13 cellular contexts compared by ENCODE assay signal in the genomic region with DNA sequence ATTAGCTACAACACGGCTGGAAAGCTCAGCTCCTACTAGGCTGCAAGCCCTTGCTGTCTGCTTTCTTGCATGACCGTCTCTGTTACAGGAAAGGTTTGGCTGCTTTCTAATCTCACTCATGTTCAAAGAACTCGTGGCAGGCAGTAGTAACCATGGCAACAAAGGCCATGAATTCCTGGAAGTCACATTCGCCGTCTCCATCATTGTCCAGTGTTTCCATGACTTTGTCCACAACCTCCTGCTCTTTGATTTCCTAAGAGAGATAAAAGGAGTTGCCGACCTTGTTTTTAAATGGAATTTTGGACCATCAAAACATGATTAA. TPM values are rescaled to one million over a fixed set of nuclear protein-coding genes. Genes with fewer than 3 reads are reported as not detected.
A peak's percentile ranks its signal among the peaks of the same experiment; 100 is the strongest.
DNase-seq lines count a peak whose midpoint lies in the region; ATAC-seq, FAIRE-seq and TF ChIP-seq lines count a peak whose summit lies in the region.
"Had no signal": no experiment of that assay in that cellular context is flagged by ENCODE, and none has a peak within 500 bp of the region (broad histone marks: within the 10 kb centered on the region; RNA-seq: fewer than 3 reads in every experiment).

No MANE protein-coding gene starts in this region.

- H3K9me3 ChIP-seq in GM12878 (replicated peaks; ENCODE audit: control insufficient read depth, insufficient read depth, low read length) (peaks cover 2% of the 10 kb centered on the region; the same call in 2 of the 3 replicates), right atrium auricular region (no peaks in the 10 kb centered on the region), Karpas-422 (ENCODE audit: low read length) (peaks cover 2% of the 10 kb centered on the region; the same call in 1 of the 2 replicates)

- SMC1A ChIA-PET in GM12878 (lab: Charles Lee; ENCODE audit: uncharacterized antibody, unreplicated experiment): interaction anchor here (1.7 kb wide), 1 partner anchor 10 kb away, joined by 4 read pairs; no protein-coding TSS in a partner anchor

- intact Hi-C loops in GM12878 (cut with micrococcal nuclease; ENCODE audit: unreplicated experiment) (no loop called here), sciatic nerve (cut with DNase I) (no loop called here)

- RAD21 ChIA-PET in GM12878 (lab: Charles Lee; ENCODE audit: unreplicated experiment): no interaction called here

- ATAC-seq in GM12878 (no peak), sciatic nerve (peak; percentile 69), HG03520 (IDR thresholded peaks at IDR 0.05; ENCODE audit: unreplicated experiment) (no peak), HG02798 (IDR thresholded peaks at IDR 0.05; ENCODE audit: poor library complexity, unreplicated experiment) (no peak)

- no peak for TF ChIP-seq POLR2A in GM12878 (IDR thresholded peaks at IDR 0.05; ENCODE audit: low read depth, low read length)

- H3K79me2 ChIP-seq in GM12878 (ENCODE audit: control insufficient read depth, insufficient read depth, low read length) (no peaks in the 10 kb centered on the region), Karpas-422 (ENCODE audit: low read length) (no peaks in the 10 kb centered on the region)

- no peak overlapping the region for H3K4me3 Mint-ChIP-seq in activated T-cell treated with anti-CD3 and anti-CD28 coated beads, Interleukin-2, amount 50 U/mL, for 24 hours
- H3K4me3 Mint-ChIP-seq: activated B cell treated with CpG ODN at 0.5 μM for 24 hours had no signal

- H3K9me3 Mint-ChIP-seq in activated T-cell treated with anti-CD3 and anti-CD28 coated beads, Interleukin-2, amount 50 U/mL, for 24 hours: peaks cover 2% of the 10 kb centered on the region

- H3K4me2 ChIP-seq in GM12878 (ENCODE audit: control insufficient read depth, insufficient read depth): no peak overlapping the region
- no peak overlapping the region for H3K4me2 ChIP-seq in Karpas-422 (ENCODE audit: low read depth, low read length, poor library complexity, severe bottlenecking)

- CTCF ChIA-PET in GM12878 (lab: Yijun Ruan, JAX): no interaction called here

- FAIRE-seq in GM12878 (lab: Jason Lieb, UNC): no peak
- FAIRE-seq: colon, GM18507 had no signal

- POLR2A ChIA-PET in GM12878 (lab: Charles Lee): no interaction called here

- no peak overlapping the region for H3K27ac Mint-ChIP-seq in activated T-cell treated with anti-CD3 and anti-CD28 coated beads, Interleukin-2, amount 50 U/mL, for 24 hours
- H3K27ac Mint-ChIP-seq: activated B cell treated with CpG ODN at 0.5 μM for 24 hours had no signal

- H3K36me3 ChIP-seq in GM12878 (ENCODE audit: control insufficient read depth in 2 of 2, insufficient read depth in 2 of 2, low read length in 1 of 2): no peaks in the 10 kb centered on the region
- no peaks in the 10 kb centered on the region for H3K36me3 ChIP-seq in right atrium auricular region
- H3K36me3 ChIP-seq in Karpas-422 (ENCODE audit: insufficient read depth, low read length): no peaks in the 10 kb centered on the region
- H3K36me3 ChIP-seq: stomach had no signal

- DNase-seq in HFF-Myc (ENCODE audit: extremely low read depth, low read depth) (peak; percentile 10), GM12878 (ENCODE audit: low read depth, low spot score) (no peak), right atrium auricular region (ENCODE audit: low spot score) (peak; percentile 78), sciatic nerve (ENCODE audit: low spot score) (no peak), Karpas-422 (no peak)
- DNase-seq in activated T-cell treated with anti-CD3 and anti-CD28 coated beads, Interleukin-2, amount 50 U/mL, for 24 hours: no peak
- DNase-seq: activated B cell treated with CpG ODN at 0.5 μM for 24 hours, NCI-H345, stomach had no signal

- H3K9ac ChIP-seq in GM12878 (ENCODE audit: control insufficient read depth, insufficient read depth, low read length) (no peak overlapping the region), Karpas-422 (ENCODE audit: low read length) (no peak overlapping the region)

- TF ChIP-seq CTCF in HFF-Myc (IDR thresholded peaks at IDR 0.05; ENCODE audit: low read depth, low read length, missing control alignments): no peak
- TF ChIP-seq CTCF in GM12878 (IDR thresholded peaks at IDR 0.05 in 2 of 3, conservative IDR thresholded peaks at IDR 0.05 in 1 of 3; ENCODE audit: control insufficient read depth in 2 of 3, extremely low read depth in 1 of 3, insufficient read depth in 1 of 3, low read depth in 3 of 3, low read length in 3 of 3): no peak
- TF ChIP-seq CTCF in right atrium auricular region (IDR thresholded peaks at IDR 0.05): no peak

- WGBS in GM12878 (ENCODE audit: insufficient coverage, insufficient replicate concordance, low lambda C conversion rate, missing lambda C conversion rate): 41% methylated on average over 6 of the region's 6 CpGs

- no peaks in the 10 kb centered on the region for H3K27me3 Mint-ChIP-seq in activated T-cell treated with anti-CD3 and anti-CD28 coated beads, Interleukin-2, amount 50 U/mL, for 24 hours
- H3K27me3 Mint-ChIP-seq: activated B cell treated with CpG ODN at 0.5 μM for 24 hours had no signal

- peaks cover 20% of the 10 kb centered on the region for H3K4me1 Mint-ChIP-seq in activated T-cell treated with anti-CD3 and anti-CD28 coated beads, Interleukin-2, amount 50 U/mL, for 24 hours (ENCODE audit: low read depth)
- H3K4me1 Mint-ChIP-seq: activated B cell treated with CpG ODN at 0.5 μM for 24 hours had no signal

- in situ Hi-C loops in GM12878 (cut with MboI): no loop called here

- no peaks in the 10 kb centered on the region for H3K4me1 ChIP-seq in GM12878 (ENCODE audit: control insufficient read depth, insufficient read depth, low read length)
- H3K4me1 ChIP-seq in right atrium auricular region: peaks cover 0 to 14% of the 10 kb centered on the region in 2 donors
- H3K4me1 ChIP-seq in Karpas-422 (ENCODE audit: low read length): no peaks in the 10 kb centered on the region

- no peaks in the 10 kb centered on the region for H3K9me2 ChIP-seq in Karpas-422 (replicated peaks; ENCODE audit: insufficient read depth, low read length)

- no peak overlapping the region for H3K4me3 ChIP-seq in HFF-Myc (replicated peaks; ENCODE audit: low read depth, low read length)
- no peak overlapping the region for H3K4me3 ChIP-seq in GM12878
- no peak overlapping the region for H3K4me3 ChIP-seq in right atrium auricular region
- no peak overlapping the region for H3K4me3 ChIP-seq in Karpas-422 (ENCODE audit: low read length)
- H3K4me3 ChIP-seq: stomach had no signal

- no peak overlapping the region for H2AFZ ChIP-seq in GM12878 (ENCODE audit: control insufficient read depth, low read depth, low read length)
- H2AFZ ChIP-seq in Karpas-422 (ENCODE audit: low read length): no peak overlapping the region

- no peak for TF ChIP-seq EP300 in GM12878 (IDR thresholded peaks at IDR 0.05; ENCODE audit: borderline replicate concordance in 1 of 2, control insufficient read depth in 1 of 2, low read depth in 2 of 2, low read length in 2 of 2)

- H3K27me3 ChIP-seq in GM12878 (replicated peaks in 1 of 2; ENCODE audit: control insufficient read depth in 2 of 2, insufficient read depth in 2 of 2, low read length in 1 of 2) (no peaks in the 10 kb centered on the region), right atrium auricular region (no peaks in the 10 kb centered on the region), Karpas-422 (ENCODE audit: low read length) (no peaks in the 10 kb centered on the region)

- H3K36me3 Mint-ChIP-seq in activated T-cell treated with anti-CD3 and anti-CD28 coated beads, Interleukin-2, amount 50 U/mL, for 24 hours (ENCODE audit: low read depth): no peaks in the 10 kb centered on the region

- no peak for TF ChIP-seq RAD21 in GM12878 (IDR thresholded peaks at IDR 0.05; ENCODE audit: insufficient read depth, low read depth, low read length)

- BruUV-seq in GM12878 (replicated peaks; lab: Mats Ljungman, UMichigan): no TSS peak

- no peaks in the 10 kb centered on the region for H4K20me1 ChIP-seq in GM12878 (ENCODE audit: control insufficient read depth, insufficient read depth)
- H4K20me1 ChIP-seq in Karpas-422 (ENCODE audit: insufficient read depth, low read depth, low read length): no peaks in the 10 kb centered on the region

- H3K27ac ChIP-seq in GM12878 (ENCODE audit: control insufficient read depth, insufficient read depth) (no peak overlapping the region), right atrium auricular region (peak overlapping the region in 1 of 2 donors; percentile 31), Karpas-422 (ENCODE audit: low read length) (no peak overlapping the region)

RNA-seq across cellular contexts. Expression of a gene that starts 5.7 kb away (rescaled TPM):
- total RNA-seq in GM12878 (2013; cell fraction: nucleolus; rRNA removed): not detected in 2 replicates
- not detected in 2 replicates for total RNA-seq in GM12878 (2014; rRNA removed)
- 0.22 TPM in 1 of 2 replicates, not detected in the other for total RNA-seq in GM12878 (2014; rRNA removed; fragmentation: Illumina TruSeq; extraction: Trizol)
- not detected in 2 replicates for total RNA-seq in GM12878 (2021)
- not detected for polyA plus RNA-seq in GM12878 (2011; ENCODE audit: low read depth)
- polyA plus RNA-seq in GM12878 (2011; rRNA removed): not detected in 2 replicates
- not detected in 2 replicates for polyA plus RNA-seq in GM12878 (2011; cell fraction: cytosol; rRNA removed)
- polyA plus RNA-seq in GM12878 (2011; cell fraction: nucleus; rRNA removed): not detected in 2 replicates
- not detected in 2 replicates for polyA plus RNA-seq in GM12878 (2012)
- not detected in 2 replicates for polyA plus RNA-seq in GM12878 (2014; fragmentation: Illumina TruSeq; extraction: Trizol)
- under 1 TPM in 1 of 2 experiments, not detected in 1; 0.11 TPM for polyA plus RNA-seq in GM12878 (2014; fragmentation: Nextera tagmentation; extraction: Ambion mirVana)
- polyA plus RNA-seq in GM12878 (2014; rRNA removed): not detected in 2 replicates
- polyA plus RNA-seq in GM12878 (2016; fragmentation: Nextera tagmentation; extraction: Ambion mirVana): not detected
- not detected in 2 replicates for polyA minus RNA-seq in GM12878 (2011; rRNA and poly(A)+ RNA removed)
- not detected in 2 replicates for polyA minus RNA-seq in GM12878 (2011; cell fraction: cytosol; rRNA and poly(A)+ RNA removed)
- polyA minus RNA-seq in GM12878 (2011; cell fraction: nucleus; rRNA and poly(A)+ RNA removed): not detected in 2 replicates
- 1 to 10 TPM; 4.5 to 5.8 TPM for total RNA-seq in right atrium auricular region
- 1,180 TPM for total RNA-seq in sciatic nerve
- total RNA-seq in Karpas-422 (2014; rRNA removed; shearing (Covaris generic); ENCODE audit: low replicate concordance): not detected in 2 replicates
- total RNA-seq: activated B cell treated with CpG ODN at 0.5 μM for 24 hours had no signal

RNA-seq across cellular contexts. Expression of a gene that starts 36.3 kb away (rescaled TPM):
- total RNA-seq in GM12878 (2013; cell fraction: nucleolus; rRNA removed): 83.7 and 91.1 TPM in 2 replicates
- total RNA-seq in GM12878 (2014; rRNA removed) (27.8 and 31.7 TPM in 2 replicates), GM12878 (2014; rRNA removed; fragmentation: Illumina TruSeq; extraction: Trizol) (31.1 and 32.6 TPM in 2 replicates), GM12878 (2021) (34.2 and 37.2 TPM in 2 replicates), right atrium auricular region (10 to 100 TPM; 36.7 to 60.5 TPM), sciatic nerve (178 TPM)
- polyA plus RNA-seq in GM12878 (2011; ENCODE audit: low read depth): 38.1 TPM
- polyA plus RNA-seq in GM12878 (2011; rRNA removed) (40.6 and 44.0 TPM in 2 replicates), GM12878 (2014; fragmentation: Illumina TruSeq; extraction: Trizol) (23.5 and 35.2 TPM in 2 replicates), GM12878 (2014; fragmentation: Nextera tagmentation; extraction: Ambion mirVana) (10 to 100 TPM; 16.1 to 24.1 TPM), GM12878 (2014; rRNA removed) (36.4 and 40.4 TPM in 2 replicates), GM12878 (2016; fragmentation: Nextera tagmentation; extraction: Ambion mirVana) (10 to 100 TPM; 47.3 to 48.6 TPM)
- polyA plus RNA-seq in GM12878 (2011; cell fraction: cytosol; rRNA removed): 51.5 and 58.0 TPM in 2 replicates
- polyA plus RNA-seq in GM12878 (2011; cell fraction: nucleus; rRNA removed): 78.9 and 89.1 TPM in 2 replicates
- 45.0 and 48.0 TPM in 2 replicates for polyA plus RNA-seq in GM12878 (2012)
- 37.5 and 44.9 TPM in 2 replicates for polyA minus RNA-seq in GM12878 (2011; rRNA and poly(A)+ RNA removed)
- polyA minus RNA-seq in GM12878 (2011; cell fraction: cytosol; rRNA and poly(A)+ RNA removed): 7.9 and 9.2 TPM in 2 replicates
- polyA minus RNA-seq in GM12878 (2011; cell fraction: nucleus; rRNA and poly(A)+ RNA removed): 17.4 and 27.7 TPM in 2 replicates
- 62.0 and 99.3 TPM in 2 replicates for total RNA-seq in Karpas-422 (2014; rRNA removed; shearing (Covaris generic); ENCODE audit: low replicate concordance)

Comparison
In these comparisons a context has a peak if more than half of its experiments do, and no peak if none do; other contexts are left out.
1. DNase-seq: peak in HFF-Myc (single experiment) and right atrium auricular region (single experiment); none in GM12878 (single experiment), sciatic nerve (single experiment), Karpas-422 (single experiment) and activated T-cell treated with anti-CD3 and anti-CD28 coated beads, Interleukin-2, amount 50 U/mL, for 24 hours (single experiment).
2. RNA of a gene that starts 5.7 kb away (total RNA-seq): 1,180 TPM in sciatic nerve (single experiment); 4.5 to 5.8 TPM in right atrium auricular region, 0.22 TPM in GM12878 and not detected in Karpas-422; every median in the first group is over 100 times any median in the second.